10 cellular contexts compared by ENCODE assay signal in the genomic region with DNA sequence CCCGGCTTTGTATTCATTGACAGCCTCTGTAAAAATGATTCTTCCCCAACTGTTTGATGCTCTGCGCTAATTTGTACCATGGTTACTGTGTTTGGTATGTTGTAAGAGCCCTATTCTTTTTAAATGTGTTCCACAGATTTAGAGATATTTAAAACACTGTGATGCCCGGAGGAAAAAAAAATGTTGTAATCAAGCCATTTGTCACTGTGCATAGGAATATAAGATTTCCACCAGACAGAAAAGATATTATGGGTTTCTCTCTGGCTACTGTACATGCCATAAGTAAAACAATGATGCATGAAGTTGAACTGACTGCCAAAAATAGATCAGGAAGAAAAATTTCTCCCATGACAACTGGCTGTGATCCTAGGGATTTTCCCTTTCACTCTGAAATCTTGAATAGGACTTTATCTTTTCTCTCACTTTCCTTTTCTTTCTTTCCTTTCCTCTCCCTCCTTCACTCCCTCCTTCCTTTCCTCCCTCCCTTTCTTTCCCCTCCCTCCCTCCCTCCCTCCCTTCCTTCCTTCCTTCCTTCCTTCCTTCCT.
A peak's percentile ranks its signal among the peaks of the same experiment; 100 is the strongest.
DNase-seq lines count a peak whose midpoint lies in the region; ATAC-seq and TF ChIP-seq lines count a peak whose summit lies in the region.
"Had no signal": no experiment of that assay in that cellular context is flagged by ENCODE, and none has a peak within 500 bp of the region (broad histone marks: within the 10 kb centered on the region; RNA-seq: fewer than 3 reads in every experiment).

No MANE protein-coding gene starts in this region.

- intact Hi-C loops in activated CD4-positive, alpha-beta memory T cell treated with anti-CD3 and anti-CD28 coated beads for 36 hours (cut with micrococcal nuclease), result no loop called here

- no peak overlapping the region for H4K8ac ChIP-seq in neuronal stem cell (ENCODE audit: low read depth, low read length)

- H3K4me1 Mint-ChIP-seq in activated CD4-positive, alpha-beta memory T cell treated with anti-CD3 and anti-CD28 coated beads for 36 hours (ENCODE audit: low read depth), result peaks cover 25% of the 10 kb centered on the region

- no peak overlapping the region for H3K14ac ChIP-seq in neuronal stem cell (ENCODE audit: low read length)

- no peaks in the 10 kb centered on the region for H3K27me3 ChIP-seq in SJCRH30
- H3K27me3 ChIP-seq in fibroblast of lung (ENCODE audit: control insufficient read depth, insufficient read depth, low read length), result no peaks in the 10 kb centered on the region
- H3K27me3 ChIP-seq in neuronal stem cell (ENCODE audit: control insufficient read depth in 3 of 3, insufficient read depth in 3 of 3, low read depth in 1 of 3, low read length in 3 of 3), result no peaks in the 10 kb centered on the region

- H3K36me3 ChIP-seq in SJCRH30, result no peaks in the 10 kb centered on the region
- H3K36me3 ChIP-seq in fibroblast of lung (ENCODE audit: control insufficient read depth, insufficient read depth, low read length), result no peaks in the 10 kb centered on the region
- no peaks in the 10 kb centered on the region for H3K36me3 ChIP-seq in neuronal stem cell (replicated peaks in 1 of 2; ENCODE audit: control insufficient read depth in 2 of 2, insufficient read depth in 2 of 2, low read length in 2 of 2)

- H2AK5ac ChIP-seq in neuronal stem cell (ENCODE audit: low read depth, low read length), result no peak overlapping the region

- H4K91ac ChIP-seq in neuronal stem cell (ENCODE audit: low read depth, low read length, poor library complexity), result no peak overlapping the region

- no peak for ATAC-seq in HG03439 (IDR thresholded peaks at IDR 0.05; ENCODE audit: unreplicated experiment)
- ATAC-seq in GM18505 (IDR thresholded peaks at IDR 0.05; ENCODE audit: unreplicated experiment), result no peak

- H3K9me3 Mint-ChIP-seq in activated CD4-positive, alpha-beta memory T cell treated with anti-CD3 and anti-CD28 coated beads for 36 hours, result peaks cover 2% of the 10 kb centered on the region
- H3K9me3 Mint-ChIP-seq: dendritic cell treated with granulocyte-macrophage colony-stimulating factor and Interleukin-4, amounts not matched to agents 40 ng/mL and 50 ng/mL, for 4 days had no signal

- POLR2A ChIA-PET in activated CD4-positive, alpha-beta memory T cell treated with anti-CD3 and anti-CD28 coated beads for 36 hours (lab: Charles Lee), result no interaction called here

- CTCF ChIA-PET in activated CD4-positive, alpha-beta memory T cell treated with anti-CD3 and anti-CD28 coated beads for 36 hours (lab: Charles Lee), result no interaction called here

- peaks cover 24% of the 10 kb centered on the region for H3K4me1 ChIP-seq in SJCRH30
- H3K4me1 ChIP-seq in fibroblast of lung (ENCODE audit: control insufficient read depth, extremely low read depth, insufficient read depth, low read length), result peaks cover 2% of the 10 kb centered on the region
- peaks cover 5 to 21% of the 10 kb centered on the region in 2 donors for H3K4me1 ChIP-seq in neuronal stem cell (ENCODE audit: control insufficient read depth in 2 of 2, insufficient read depth in 1 of 2, low read depth in 1 of 2, low read length in 2 of 2)

- H2BK15ac ChIP-seq in neuronal stem cell (ENCODE audit: low read length), result no peak overlapping the region

- H2BK120ac ChIP-seq in neuronal stem cell (ENCODE audit: low read depth, low read length), result no peak overlapping the region

- no peak overlapping the region for H3K27ac Mint-ChIP-seq in activated CD4-positive, alpha-beta memory T cell treated with anti-CD3 and anti-CD28 coated beads for 36 hours
- H3K27ac Mint-ChIP-seq: dendritic cell treated with granulocyte-macrophage colony-stimulating factor and Interleukin-4, amounts not matched to agents 40 ng/mL and 50 ng/mL, for 4 days had no signal

- no peak overlapping the region for H3K23ac ChIP-seq in neuronal stem cell (ENCODE audit: low read depth, low read length, poor library complexity)

- peak overlapping the region; percentile 72 for H3K4me2 ChIP-seq in fibroblast of lung (ENCODE audit: extremely low read depth, insufficient read depth, low read length)
- H3K4me2 ChIP-seq in neuronal stem cell (ENCODE audit: insufficient read depth, low read length, poor library complexity, severe bottlenecking), result no peak overlapping the region

- H3K27me3 Mint-ChIP-seq in activated CD4-positive, alpha-beta memory T cell treated with anti-CD3 and anti-CD28 coated beads for 36 hours, result no peaks in the 10 kb centered on the region
- H3K27me3 Mint-ChIP-seq: dendritic cell treated with granulocyte-macrophage colony-stimulating factor and Interleukin-4, amounts not matched to agents 40 ng/mL and 50 ng/mL, for 4 days had no signal

- H4K20me1 ChIP-seq in fibroblast of lung (ENCODE audit: control insufficient read depth, extremely low read depth, insufficient read depth, low read length), result no peaks in the 10 kb centered on the region

- no peak overlapping the region for H2BK5ac ChIP-seq in neuronal stem cell (ENCODE audit: low read length)

- no peaks in the 10 kb centered on the region for H3K79me2 ChIP-seq in fibroblast of lung (ENCODE audit: control insufficient read depth, insufficient read depth, low read length)

- H2AFZ ChIP-seq in fibroblast of lung (ENCODE audit: low read length) (no peak overlapping the region), neuronal stem cell (ENCODE audit: low read length) (peak overlapping the region; percentile 81)

- no peak overlapping the region for H3K4me3 Mint-ChIP-seq in activated CD4-positive, alpha-beta memory T cell treated with anti-CD3 and anti-CD28 coated beads for 36 hours
- H3K4me3 Mint-ChIP-seq: dendritic cell treated with granulocyte-macrophage colony-stimulating factor and Interleukin-4, amounts not matched to agents 40 ng/mL and 50 ng/mL, for 4 days had no signal

- no peak overlapping the region for H3K4ac ChIP-seq in neuronal stem cell (ENCODE audit: low read length)

- no peak overlapping the region for H3K18ac ChIP-seq in neuronal stem cell (ENCODE audit: low read length)

- DNase-seq in AG10803 (ENCODE audit: low read depth) (peak; percentile 93), SJCRH30 (peak in 1 of 2 experiments; percentile 49), fibroblast of lung (ENCODE audit: low read depth in 2 of 2) (peak; percentile 72 to 91), neuronal stem cell (ENCODE audit: low spot score) (no peak), DMS153 (lab: John Stamatoyannopoulos, UW) (no peak)
- no peak for DNase-seq in activated CD4-positive, alpha-beta memory T cell treated with anti-CD3 and anti-CD28 coated beads for 36 hours
- DNase-seq: activated CD8-positive, alpha-beta memory T cell treated with anti-CD3 and anti-CD28 coated beads, Interleukin-2, amount 50 U/mL, for 4 hours had no signal

- no peaks in the 10 kb centered on the region for H3K36me3 Mint-ChIP-seq in activated CD4-positive, alpha-beta memory T cell treated with anti-CD3 and anti-CD28 coated beads for 36 hours

- no peaks in the 10 kb centered on the region for H3K9me3 ChIP-seq in SJCRH30 (replicated peaks)
- no peaks in the 10 kb centered on the region for H3K9me3 ChIP-seq in fibroblast of lung (ENCODE audit: control insufficient read depth, insufficient read depth, low read depth, low read length)
- H3K9me3 ChIP-seq in neuronal stem cell (replicated peaks in 1 of 2; ENCODE audit: control insufficient read depth in 2 of 2, insufficient read depth in 1 of 2, low read depth in 1 of 2, low read length in 2 of 2), result peaks cover 0 to 5% of the 10 kb centered on the region in 2 donors

- no peaks in the 10 kb centered on the region for H3K79me1 ChIP-seq in neuronal stem cell (ENCODE audit: low read depth, low read length)

- no peak overlapping the region for H3K9ac ChIP-seq in fibroblast of lung (ENCODE audit: insufficient read depth, low read length)
- no peak overlapping the region for H3K9ac ChIP-seq in neuronal stem cell (ENCODE audit: low read depth, low read length, poor library complexity)

- no peak for TF ChIP-seq CTCF in AG10803 (conservative IDR thresholded peaks at IDR 0.05; ENCODE audit: low read length)
- TF ChIP-seq CTCF in fibroblast of lung (conservative IDR thresholded peaks at IDR 0.05 in 1 of 2, IDR thresholded peaks at IDR 0.05 in 1 of 2; ENCODE audit: low read depth in 1 of 2, low read length in 2 of 2), result no peak

- H3K27ac ChIP-seq in SJCRH30 (peak overlapping the region; percentile 80), fibroblast of lung (ENCODE audit: insufficient read depth, low read length) (peak overlapping the region; percentile 38), neuronal stem cell (replicated peaks; ENCODE audit: low read length) (no peak overlapping the region)

- H3K4me3 ChIP-seq in AG10803 (ENCODE audit: low read length) (no peak overlapping the region), SJCRH30 (peak overlapping the region; percentile 14; the same call in 1 of the 2 replicates), fibroblast of lung (replicated peaks in 1 of 4; ENCODE audit: control extremely low read depth in 1 of 4, insufficient read depth in 1 of 4, low read depth in 3 of 4, low read length in 4 of 4) (no peak overlapping the region), neuronal stem cell (ENCODE audit: low read length in 2 of 2) (no peak overlapping the region)

- no CpG with 5 or more reads among the region's 3 CpGs for WGBS in neuronal stem cell (ENCODE audit: extremely low coverage in 2 of 2, insufficient read length in 2 of 2, insufficient replicate concordance in 1 of 2), 2 donors

- no peak for TF ChIP-seq POLR2A in GM18505 (IDR thresholded peaks at IDR 0.05; ENCODE audit: borderline replicate concordance, extremely low read depth, insufficient read depth, insufficient read length)

- H2BK12ac ChIP-seq in neuronal stem cell (ENCODE audit: low read length), result no peak overlapping the region

Comparison
In these comparisons a context has a peak if more than half of its experiments do, and no peak if none do; other contexts are left out.
1. DNase-seq: peak in AG10803 (single experiment) and fibroblast of lung (2 of 2); none in neuronal stem cell (single experiment), DMS153 (single experiment) and activated CD4-positive, alpha-beta memory T cell treated with anti-CD3 and anti-CD28 coated beads for 36 hours (single experiment).